1 cellular context compared by ENCODE assay signal in the genomic region with DNA sequence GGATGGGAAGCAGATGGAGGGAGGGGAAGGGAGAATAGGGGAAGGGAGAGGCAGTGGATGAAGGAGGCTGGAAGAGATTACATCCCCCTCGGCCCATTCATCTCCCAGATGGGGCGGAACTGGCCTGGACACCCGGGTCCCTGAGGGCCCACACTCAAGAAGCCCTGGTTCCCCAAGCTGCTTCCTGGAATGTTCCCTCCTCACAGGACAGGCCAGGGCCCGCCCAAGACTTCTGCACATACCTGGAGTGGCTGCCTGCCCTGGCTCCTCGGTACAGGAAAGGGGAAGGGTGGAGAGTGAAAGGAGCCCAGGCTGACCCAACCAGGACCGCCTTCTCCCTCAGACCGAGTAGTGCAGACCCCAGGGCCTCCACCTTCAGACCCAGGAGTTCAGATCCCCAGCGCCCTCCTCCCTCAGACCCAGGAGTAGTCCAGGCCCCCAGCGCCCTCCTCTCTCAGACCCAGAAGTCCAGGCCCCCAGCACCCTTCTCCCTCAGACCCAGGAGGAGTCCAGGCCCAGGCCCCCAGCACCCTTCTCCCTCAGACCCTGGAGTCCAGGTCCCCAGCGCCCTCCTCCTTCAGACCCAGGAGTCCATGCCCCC.
TF ChIP-seq lines count a peak whose summit lies in the region.

No MANE protein-coding gene starts in this region.

TF ChIP-seq in HepG2, 621 proteins besides CTCF, POLR2A, EP300 and RAD21:
- peak; percentile 5 for TF ChIP-seq HNRNPLL (IDR thresholded peaks at IDR 0.05; ENCODE audit: low read depth, low read length, poor library complexity, severe bottlenecking)
- no peak for TF ChIP-seq SMARCC2 (IDR thresholded peaks at IDR 0.05)
- TF ChIP-seq, protein P1, sequence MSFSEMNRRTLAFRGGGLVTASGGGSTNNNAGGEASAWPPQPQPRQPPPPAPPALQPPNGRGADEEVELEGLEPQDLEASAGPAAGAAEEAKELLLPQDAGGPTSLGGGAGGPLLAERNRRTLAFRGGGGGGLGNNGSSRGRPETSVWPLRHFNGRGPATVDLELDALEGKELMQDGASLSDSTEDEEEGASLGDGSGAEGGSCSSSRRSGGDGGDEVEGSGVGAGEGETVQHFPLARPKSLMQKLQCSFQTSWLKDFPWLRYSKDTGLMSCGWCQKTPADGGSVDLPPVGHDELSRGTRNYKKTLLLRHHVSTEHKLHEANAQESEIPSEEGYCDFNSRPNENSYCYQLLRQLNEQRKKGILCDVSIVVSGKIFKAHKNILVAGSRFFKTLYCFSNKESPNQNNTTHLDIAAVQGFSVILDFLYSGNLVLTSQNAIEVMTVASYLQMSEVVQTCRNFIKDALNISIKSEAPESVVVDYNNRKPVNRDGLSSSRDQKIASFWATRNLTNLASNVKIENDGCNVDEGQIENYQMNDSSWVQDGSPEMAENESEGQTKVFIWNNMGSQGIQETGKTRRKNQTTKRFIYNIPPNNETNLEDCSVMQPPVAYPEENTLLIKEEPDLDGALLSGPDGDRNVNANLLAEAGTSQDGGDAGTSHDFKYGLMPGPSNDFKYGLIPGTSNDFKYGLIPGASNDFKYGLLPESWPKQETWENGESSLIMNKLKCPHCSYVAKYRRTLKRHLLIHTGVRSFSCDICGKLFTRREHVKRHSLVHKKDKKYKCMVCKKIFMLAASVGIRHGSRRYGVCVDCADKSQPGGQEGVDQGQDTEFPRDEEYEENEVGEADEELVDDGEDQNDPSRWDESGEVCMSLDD (CRISPR knock-in tag; IDR thresholded peaks at IDR 0.05; ENCODE audit: borderline replicate concordance) = no peak
- TF ChIP-seq ZNF317 (CRISPR knock-in tag; IDR thresholded peaks at IDR 0.05) = no peak
- TF ChIP-seq, protein P2, sequence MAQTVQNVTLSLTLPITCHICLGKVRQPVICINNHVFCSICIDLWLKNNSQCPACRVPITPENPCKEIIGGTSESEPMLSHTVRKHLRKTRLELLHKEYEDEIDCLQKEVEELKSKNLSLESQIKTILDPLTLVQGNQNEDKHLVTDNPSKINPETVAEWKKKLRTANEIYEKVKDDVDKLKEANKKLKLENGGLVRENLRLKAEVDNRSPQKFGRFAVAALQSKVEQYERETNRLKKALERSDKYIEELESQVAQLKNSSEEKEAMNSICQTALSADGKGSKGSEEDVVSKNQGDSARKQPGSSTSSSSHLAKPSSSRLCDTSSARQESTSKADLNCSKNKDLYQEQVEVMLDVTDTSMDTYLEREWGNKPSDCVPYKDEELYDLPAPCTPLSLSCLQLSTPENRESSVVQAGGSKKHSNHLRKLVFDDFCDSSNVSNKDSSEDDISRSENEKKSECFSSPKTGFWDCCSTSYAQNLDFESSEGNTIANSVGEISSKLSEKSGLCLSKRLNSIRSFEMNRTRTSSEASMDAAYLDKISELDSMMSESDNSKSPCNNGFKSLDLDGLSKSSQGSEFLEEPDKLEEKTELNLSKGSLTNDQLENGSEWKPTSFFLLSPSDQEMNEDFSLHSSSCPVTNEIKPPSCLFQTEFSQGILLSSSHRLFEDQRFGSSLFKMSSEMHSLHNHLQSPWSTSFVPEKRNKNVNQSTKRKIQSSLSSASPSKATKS (CRISPR knock-in tag; IDR thresholded peaks at IDR 0.05) = no peak
- TF ChIP-seq, protein P3, sequence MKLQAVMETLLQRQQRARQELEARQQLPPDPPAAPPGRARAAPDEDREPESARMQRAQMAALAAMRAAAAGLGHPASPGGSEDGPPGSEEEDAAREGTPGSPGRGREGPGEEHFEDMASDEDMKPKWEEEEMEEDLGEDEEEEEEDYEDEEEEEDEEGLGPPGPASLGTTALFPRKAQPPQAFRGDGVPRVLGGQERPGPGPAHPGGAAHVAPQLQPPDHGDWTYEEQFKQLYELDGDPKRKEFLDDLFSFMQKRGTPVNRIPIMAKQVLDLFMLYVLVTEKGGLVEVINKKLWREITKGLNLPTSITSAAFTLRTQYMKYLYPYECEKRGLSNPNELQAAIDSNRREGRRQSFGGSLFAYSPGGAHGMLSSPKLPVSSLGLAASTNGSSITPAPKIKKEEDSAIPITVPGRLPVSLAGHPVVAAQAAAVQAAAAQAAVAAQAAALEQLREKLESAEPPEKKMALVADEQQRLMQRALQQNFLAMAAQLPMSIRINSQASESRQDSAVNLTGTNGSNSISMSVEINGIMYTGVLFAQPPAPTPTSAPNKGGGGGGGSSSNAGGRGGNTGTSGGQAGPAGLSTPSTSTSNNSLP (IDR thresholded peaks at IDR 0.05; ENCODE audit: low read depth, low read length) = no peak
- peak; percentile 64; the same call in 1 of the 2 replicates for TF ChIP-seq ZSCAN22 (CRISPR knock-in tag; IDR thresholded peaks at IDR 0.05)
- no peak for TF ChIP-seq ZNF672 (CRISPR knock-in tag; IDR thresholded peaks at IDR 0.05)
- no peak for TF ChIP-seq KDM5A (IDR thresholded peaks at IDR 0.05; ENCODE audit: borderline replicate concordance, low read length)
